ENCODE assay signal across 8 cellular contexts in the genomic region with DNA sequence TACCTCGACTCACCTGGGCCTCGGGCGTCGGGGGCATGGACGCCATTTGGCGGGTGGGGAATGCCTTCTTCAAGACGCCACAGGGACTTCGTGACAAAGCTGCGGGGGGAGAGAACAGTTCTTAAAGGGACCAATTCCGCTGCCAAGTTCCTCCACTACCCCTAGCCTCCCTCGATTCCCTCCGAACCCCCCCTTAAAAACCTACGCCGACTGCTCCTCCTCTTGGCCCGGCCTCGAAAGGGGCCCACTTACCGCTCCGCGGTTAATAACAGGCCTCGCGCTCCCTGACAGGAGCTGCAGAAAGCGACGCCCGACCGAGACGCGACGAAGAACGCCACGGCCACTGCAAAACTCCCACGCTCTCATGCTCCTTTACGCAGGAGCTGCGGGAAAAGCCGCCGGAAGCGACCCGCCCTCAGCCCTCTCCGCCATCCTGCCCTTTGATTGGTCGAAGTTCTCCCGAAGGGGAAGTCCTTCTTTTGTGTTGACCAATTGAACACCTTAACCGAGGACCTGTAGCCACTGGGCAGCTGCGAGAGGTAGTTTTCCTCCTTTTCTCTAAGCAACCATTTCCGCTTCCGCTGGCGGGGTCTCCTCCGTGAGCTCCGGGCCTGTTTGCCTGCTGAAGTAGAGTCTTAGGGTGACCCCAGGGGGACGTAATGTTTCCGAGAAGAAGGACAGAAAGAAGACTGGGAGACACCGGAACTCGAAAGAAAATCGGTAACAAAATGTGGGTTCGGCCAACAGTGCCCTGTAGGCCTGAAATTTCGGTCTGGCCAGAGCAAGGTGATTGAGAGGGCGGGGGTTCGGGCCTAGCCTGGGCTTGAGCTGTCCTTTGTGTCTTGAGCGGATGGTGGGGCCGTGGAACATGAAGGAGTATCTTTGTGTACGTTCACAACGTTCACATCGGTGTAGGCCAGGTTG. TPM values are rescaled to one million over a fixed set of nuclear protein-coding genes. Genes with fewer than 3 reads are reported as not detected.
A peak's percentile ranks its signal among the peaks of the same experiment; 100 is the strongest.
DNase-seq lines count a peak whose midpoint lies in the region; ATAC-seq and TF ChIP-seq lines count a peak whose summit lies in the region.

A gene (plus strand): TSS at position 573 of the 924 bp plus-strand sequence. CDS start 32,548 bp downstream, outside the sequence.
A gene with protein sequence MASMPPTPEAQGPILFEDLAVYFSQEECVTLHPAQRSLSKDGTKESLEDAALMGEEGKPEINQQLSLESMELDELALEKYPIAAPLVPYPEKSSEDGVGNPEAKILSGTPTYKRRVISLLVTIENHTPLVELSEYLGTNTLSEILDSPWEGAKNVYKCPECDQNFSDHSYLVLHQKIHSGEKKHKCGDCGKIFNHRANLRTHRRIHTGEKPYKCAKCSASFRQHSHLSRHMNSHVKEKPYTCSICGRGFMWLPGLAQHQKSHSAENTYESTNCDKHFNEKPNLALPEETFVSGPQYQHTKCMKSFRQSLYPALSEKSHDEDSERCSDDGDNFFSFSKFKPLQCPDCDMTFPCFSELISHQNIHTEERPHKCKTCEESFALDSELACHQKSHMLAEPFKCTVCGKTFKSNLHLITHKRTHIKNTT (minus strand): TSS at position 397 of the 924 bp plus-strand sequence. CDS start 351 bp downstream, at position 46.

- H3K27me3 ChIP-seq in WERI-Rb-1 (ENCODE audit: insufficient read depth, low read depth, severe bottlenecking) = no peaks in the 10 kb centered on the region
- H3K27me3 ChIP-seq in mammary epithelial cell (ENCODE audit: insufficient read depth, low read length) = no peaks in the 10 kb centered on the region
- H3K27me3 ChIP-seq in iPS-20b (ENCODE audit: insufficient read depth, low read length) = no peaks in the 10 kb centered on the region
- H3K27me3 ChIP-seq in skeletal muscle tissue (ENCODE audit: control insufficient read depth in 3 of 3, insufficient read depth in 3 of 3, low read length in 3 of 3) = no peaks in the 10 kb centered on the region

- peak within 1 kb of the TSS; percentile 53 for H3K4me3 ChIP-seq in WERI-Rb-1 (ENCODE audit: low read depth, low read length)
- peak within 1 kb of the TSS; percentile 38 to 75 (median 63) for H3K4me3 ChIP-seq in mammary epithelial cell (replicated peaks in 1 of 3; ENCODE audit: insufficient read depth in 1 of 3, low read depth in 2 of 3, low read length in 3 of 3)
- H3K4me3 ChIP-seq in iPS-20b (ENCODE audit: low read length) = peak within 1 kb of the TSS; percentile 88
- H3K4me3 ChIP-seq in skeletal muscle tissue (ENCODE audit: low read length in 3 of 3) = peak within 1 kb of the TSS; percentile 77 to 90 (median 89)

- CTCF ChIA-PET in mammary epithelial cell (lab: Charles Lee; ENCODE audit: low non-redundant PET) = no interaction called here

- dilution Hi-C loops in mammary epithelial cell (cut with HindIII; ENCODE audit: low sequenced_read_pairs) = no loop called here

- peak; percentile 94 for ATAC-seq in HG02870 (IDR thresholded peaks at IDR 0.05; ENCODE audit: unreplicated experiment)

- DNase-seq in GM13976 (ENCODE audit: low spot score) = peak; percentile 89
- peak; percentile 27 for DNase-seq in NCI-H2029 treated with DMSO at 0.1 percent for 48 hours (lab: John Stamatoyannopoulos, UW)
- DNase-seq in WERI-Rb-1 = peak; percentile 88
- DNase-seq in mammary epithelial cell = peak; percentile 90
- no peak for DNase-seq in NCI-H1105 (lab: John Stamatoyannopoulos, UW)

- in situ Hi-C loops in GM13976 (cut with MboI; ENCODE audit: low sequenced_read_pairs, unreplicated experiment) (no loop called here), mammary epithelial cell (cut with MboI; ENCODE audit: low sequenced_read_pairs in 2 of 2) (no loop called here)

- BruUV-seq in mammary epithelial cell (replicated peaks; lab: Mats Ljungman, UMichigan) = TSS peak; percentile 86

- intact Hi-C loops in mammary epithelial cell (cut with micrococcal nuclease) = no loop called here

- H3K4me1 ChIP-seq in mammary epithelial cell (ENCODE audit: insufficient read depth, low read length) (peaks cover 7% of the 10 kb centered on the region), iPS-20b (ENCODE audit: insufficient read depth, low read length) (no peaks in the 10 kb centered on the region), skeletal muscle tissue (ENCODE audit: control insufficient read depth in 3 of 3, insufficient read depth in 3 of 3, low read length in 3 of 3) (peaks cover 0 to 7% (median 3%) of the 10 kb centered on the region in 3 donors)

- H3K4me2 ChIP-seq in mammary epithelial cell (ENCODE audit: insufficient read depth, low read depth, low read length) = peak within 1 kb of the TSS; percentile 65

- H3K27ac ChIP-seq in WERI-Rb-1 (peak within 1 kb of the TSS; percentile 79), mammary epithelial cell (ENCODE audit: insufficient read depth, low read depth, low read length) (peak within 1 kb of the TSS; percentile 57), iPS-20b (ENCODE audit: low read length) (no peak within 1 kb of the TSS), skeletal muscle tissue (ENCODE audit: low read depth, low read length) (peak within 1 kb of the TSS; percentile 70)

- H2AFZ ChIP-seq in mammary epithelial cell (ENCODE audit: low read depth, low read length) = peak within 1 kb of the TSS; percentile 66

- 55% methylated on average over 36 of the region's 61 CpGs for WGBS in mammary epithelial cell (ENCODE audit: low coverage, missing lambda C conversion rate)

- TF ChIP-seq CTCF in GM13976 (IDR thresholded peaks at IDR 0.05; ENCODE audit: borderline replicate concordance, control extremely low read depth, extremely low read depth, insufficient read depth, missing control alignments) = no peak
- no peak for TF ChIP-seq CTCF in WERI-Rb-1 (IDR thresholded peaks at IDR 0.05; ENCODE audit: low read depth, low read length)
- no peak for TF ChIP-seq CTCF in mammary epithelial cell (conservative IDR thresholded peaks at IDR 0.05 in 1 of 2, IDR thresholded peaks at IDR 0.05 in 1 of 2; ENCODE audit: extremely low read depth in 1 of 2, insufficient read depth in 1 of 2, low read depth in 1 of 2, low read length in 2 of 2)

- H3K9ac ChIP-seq in mammary epithelial cell (ENCODE audit: insufficient read depth, low read length) (peak within 1 kb of the TSS; percentile 80), iPS-20b (ENCODE audit: low read depth, low read length) (peak within 1 kb of the TSS; percentile 69; the same call in 1 of the 2 replicates), skeletal muscle tissue (ENCODE audit: low read depth in 1 of 3, low read length in 3 of 3) (peak within 1 kb of the TSS; percentile 76 to 91 (median 81))

- H3K9me3 ChIP-seq in WERI-Rb-1 (ENCODE audit: severe bottlenecking) = peaks cover 3% of the 10 kb centered on the region
- H3K9me3 ChIP-seq in mammary epithelial cell (replicated peaks; ENCODE audit: insufficient read depth, low read length) = no peaks in the 10 kb centered on the region
- H3K9me3 ChIP-seq in iPS-20b (ENCODE audit: insufficient read depth, low read depth, low read length) = peaks cover 7% of the 10 kb centered on the region; the same call in 1 of the 2 replicates
- H3K9me3 ChIP-seq in skeletal muscle tissue (ENCODE audit: control insufficient read depth in 3 of 3, low read length in 3 of 3) = peaks cover 0 to 5% (median 4%) of the 10 kb centered on the region in 3 donors

- H4K20me1 ChIP-seq in mammary epithelial cell (ENCODE audit: insufficient read depth, low read length) = no peaks in the 10 kb centered on the region

- peaks cover 55% of the 10 kb centered on the region for H3K79me2 ChIP-seq in mammary epithelial cell (ENCODE audit: insufficient read depth, low read length)

- H3K36me3 ChIP-seq in WERI-Rb-1 (peaks cover 13% of the 10 kb centered on the region; the same call in 1 of the 2 replicates), mammary epithelial cell (ENCODE audit: insufficient read depth, low read length) (no peaks in the 10 kb centered on the region), iPS-20b (ENCODE audit: insufficient read depth, low read depth, low read length) (peaks cover 12% of the 10 kb centered on the region; the same call in 1 of the 2 replicates), skeletal muscle tissue (ENCODE audit: control insufficient read depth in 3 of 3, insufficient read depth in 3 of 3, low read length in 3 of 3) (peaks cover 5 to 14% (median 6%) of the 10 kb centered on the region in 3 donors)

RNA-seq across cellular contexts. Expression of the first gene that starts in this region (rescaled TPM):
- 10 to 100 TPM; 16.0 to 37.8 TPM for total RNA-seq in mammary epithelial cell
- polyA plus RNA-seq in mammary epithelial cell = 19.9 TPM
- 13.6 TPM for polyA minus RNA-seq in mammary epithelial cell
- total RNA-seq in skeletal muscle tissue = 15.7 TPM

RNA-seq across cellular contexts. Expression of the second gene that starts in this region (rescaled TPM):
- total RNA-seq in mammary epithelial cell (1 to 10 TPM; 2.4 to 3.8 TPM), skeletal muscle tissue (2.1 TPM)
- 1.00 TPM for polyA plus RNA-seq in mammary epithelial cell
- polyA minus RNA-seq in mammary epithelial cell = 0.72 TPM
